ENCODE assay signal across 8 cellular contexts in genomic region chr14:39988939-39989338, GRCh38.
DNase-seq lines count a peak whose midpoint lies in the region; ATAC-seq and TF ChIP-seq lines count a peak whose summit lies in the region.

No MANE protein-coding gene starts in this region.

- CTCF ChIA-PET in RWPE1 (lab: Yijun Ruan, JAX) = interaction anchor here (0.7 kb wide), 1 partner anchor 500 kb away, joined by 3 read pairs; no protein-coding TSS in a partner anchor

- peak; percentile 40 for TF ChIP-seq CTCF in RWPE1 (conservative IDR thresholded peaks at IDR 0.05; ENCODE audit: low read depth)

- no peak overlapping the region for H3K27ac ChIP-seq in RWPE1

- POLR2A ChIA-PET in RWPE1 (lab: Yijun Ruan, JAX; ENCODE audit: low non-redundant PET) = no interaction called here

- DNase-seq in G401 (ENCODE audit: low spot score) = peak; percentile 17
- peak; percentile 46 for DNase-seq in NCI-H1092 (lab: John Stamatoyannopoulos, UW)
- DNase-seq in RWPE1 (ENCODE audit: low spot score) = peak; percentile 1
- peak; percentile 8 for DNase-seq in iPS-NIHi11 (ENCODE audit: low spot score)
- DNase-seq in GOT3 (lab: John Stamatoyannopoulos, UW) = no peak
- DNase-seq in epidermal melanocyte (ENCODE audit: insufficient read length, low spot score) = no peak

- in situ Hi-C loops in G401 (cut with HindIII; ENCODE audit: low sequenced_read_pairs) = no loop called here

- no peak for ATAC-seq in GM18870 (IDR thresholded peaks at IDR 0.05; ENCODE audit: unreplicated experiment)
- ATAC-seq in GM21447 (IDR thresholded peaks at IDR 0.05; ENCODE audit: unreplicated experiment) = no peak

Comparison
In these comparisons a context has a peak if more than half of its experiments do, and no peak if none do; other contexts are left out.
1. DNase-seq: peak in G401 (single experiment), NCI-H1092 (single experiment), RWPE1 (single experiment) and iPS-NIHi11 (single experiment); none in GOT3 (single experiment) and epidermal melanocyte (single experiment).